ENCODE assay signal across 8 cellular contexts in the genomic region with DNA sequence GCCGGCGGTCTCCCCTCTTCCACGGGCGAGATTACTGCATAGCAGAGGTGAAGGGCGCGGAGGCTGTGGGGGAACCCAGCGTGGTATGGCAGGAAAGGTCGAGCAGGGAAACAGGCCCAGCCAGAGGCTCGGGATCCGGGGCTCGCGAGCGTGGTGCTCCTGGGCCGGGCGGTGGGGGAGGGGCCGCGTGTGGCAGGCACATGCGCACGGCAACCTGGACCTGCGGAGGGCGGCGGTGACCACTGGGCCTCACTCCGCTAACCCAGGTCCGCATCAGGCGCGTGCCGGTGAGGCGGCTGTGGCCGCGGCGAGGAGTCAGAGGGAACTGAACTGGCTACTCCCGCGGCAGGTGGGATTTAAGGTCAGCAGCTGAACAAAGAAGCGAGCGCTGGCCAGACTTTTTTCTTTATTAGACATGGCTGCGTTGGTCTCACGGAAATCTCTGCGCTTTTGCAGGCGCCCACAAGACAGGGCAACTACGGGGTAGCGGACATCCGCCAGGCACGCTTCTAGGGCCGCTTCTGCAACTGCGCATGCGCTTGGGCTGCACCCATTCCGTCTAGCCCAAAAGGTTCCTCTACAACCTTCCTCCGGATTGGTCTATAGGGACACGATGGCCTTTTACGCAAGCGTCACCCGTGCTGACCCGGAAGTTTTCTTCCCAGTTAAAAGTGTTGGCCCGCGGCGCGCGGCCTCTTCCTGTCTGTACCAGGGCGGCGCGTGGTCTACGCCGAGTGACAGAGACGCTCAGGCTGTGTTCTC. TPM values are rescaled to one million over a fixed set of nuclear protein-coding genes. Genes with fewer than 3 reads are reported as not detected.
DNase-seq lines count a peak whose midpoint lies in the region; TF ChIP-seq lines count a peak whose summit lies in the region.

TSS of gene RPS5 (plus strand) at position 694 of the 762 bp plus-strand sequence. CDS start 869 bp downstream, outside the sequence.

- H3K27me3 ChIP-seq in H7 (ENCODE audit: control insufficient read depth, insufficient read depth, low read length): no peaks in the 10 kb centered on the region

- H3K27ac Mint-ChIP-seq in nephron: peak within 1 kb of the TSS; percentile 100
- H3K27ac Mint-ChIP-seq in stimulated activated naive CD8-positive, alpha-beta T cell treated with anti-CD3 and anti-CD28 coated beads, Interleukin-15, Interleukin-2, amounts not matched to agents 100 ng/mL and 50 ng/mL, for 24 hours: peak within 1 kb of the TSS; percentile 97

- H3K9me3 Mint-ChIP-seq in nephron: no peaks in the 10 kb centered on the region
- H3K9me3 Mint-ChIP-seq in stimulated activated naive CD8-positive, alpha-beta T cell treated with anti-CD3 and anti-CD28 coated beads, Interleukin-15, Interleukin-2, amounts not matched to agents 100 ng/mL and 50 ng/mL, for 24 hours: no peaks in the 10 kb centered on the region

- DNase-seq in ELF-1 (ENCODE audit: low read depth, low spot score) (peak; percentile 97), H7 (peak; percentile 99), M059J (ENCODE audit: low read depth) (peak; percentile 99), SHP77 (lab: John Stamatoyannopoulos, UW) (peak; percentile 96 to 98), fibroblast of the aortic adventitia (ENCODE audit: low read depth) (peak; percentile 99)
- DNase-seq in activated effector memory CD4-positive, alpha-beta T cell treated with Interleukin-2 at 50 U/mL for 16 hours: peak; percentile 94

- H3K4me1 Mint-ChIP-seq in nephron: peaks cover 30% of the 10 kb centered on the region
- peaks cover 52% of the 10 kb centered on the region for H3K4me1 Mint-ChIP-seq in stimulated activated naive CD8-positive, alpha-beta T cell treated with anti-CD3 and anti-CD28 coated beads, Interleukin-15, Interleukin-2, amounts not matched to agents 100 ng/mL and 50 ng/mL, for 24 hours (ENCODE audit: low read depth)

- H3K27me3 Mint-ChIP-seq in nephron (ENCODE audit: low read depth): no peaks in the 10 kb centered on the region
- no peaks in the 10 kb centered on the region for H3K27me3 Mint-ChIP-seq in stimulated activated naive CD8-positive, alpha-beta T cell treated with anti-CD3 and anti-CD28 coated beads, Interleukin-15, Interleukin-2, amounts not matched to agents 100 ng/mL and 50 ng/mL, for 24 hours

- peaks cover 24% of the 10 kb centered on the region for H3K36me3 Mint-ChIP-seq in nephron (ENCODE audit: low read depth)
- H3K36me3 Mint-ChIP-seq in stimulated activated naive CD8-positive, alpha-beta T cell treated with anti-CD3 and anti-CD28 coated beads, Interleukin-15, Interleukin-2, amounts not matched to agents 100 ng/mL and 50 ng/mL, for 24 hours (ENCODE audit: low read depth): peaks cover 44% of the 10 kb centered on the region

- peak within 1 kb of the TSS; percentile 85 for H3K4me3 ChIP-seq in H7 (ENCODE audit: insufficient read depth, low read depth, low read length)
- peak within 1 kb of the TSS; percentile 96 for H3K4me3 ChIP-seq in fibroblast of the aortic adventitia (ENCODE audit: low read depth, low read length)

- H3K36me3 ChIP-seq in H7 (replicated peaks; ENCODE audit: control insufficient read depth, insufficient read depth, low read length): peaks cover 15% of the 10 kb centered on the region

- TF ChIP-seq CTCF in fibroblast of the aortic adventitia (IDR thresholded peaks at IDR 0.05; ENCODE audit: insufficient read depth, low read length) (no peak), nephron (IDR thresholded peaks at IDR 0.05; ENCODE audit: unreplicated experiment in 3 of 3) (no peak)

- peak within 1 kb of the TSS; percentile 97 to 99 (median 98) for H3K4me3 Mint-ChIP-seq in nephron
- peak within 1 kb of the TSS; percentile 97 for H3K4me3 Mint-ChIP-seq in stimulated activated naive CD8-positive, alpha-beta T cell treated with anti-CD3 and anti-CD28 coated beads, Interleukin-15, Interleukin-2, amounts not matched to agents 100 ng/mL and 50 ng/mL, for 24 hours

RNA-seq across cellular contexts. Expression of gene RPS5, which starts in this region (rescaled TPM):
- 2,794 and 2,937 TPM in 2 replicates for total RNA-seq in H7 (2014; rRNA removed; shearing (Covaris generic))
- 1,319 and 1,664 TPM in 2 replicates for total RNA-seq in M059J (2014; rRNA removed; shearing (Covaris generic))
- total RNA-seq in fibroblast of the aortic adventitia (ENCODE audit: low replicate concordance): 178 and 1,453 TPM in 2 replicates

Comparison
In these comparisons a context has a peak if more than half of its experiments do, and no peak if none do; other contexts are left out.
1. Peak in every context shown above with its lines: DNase-seq and H3K4me3 ChIP-seq.